In the genomic region with DNA sequence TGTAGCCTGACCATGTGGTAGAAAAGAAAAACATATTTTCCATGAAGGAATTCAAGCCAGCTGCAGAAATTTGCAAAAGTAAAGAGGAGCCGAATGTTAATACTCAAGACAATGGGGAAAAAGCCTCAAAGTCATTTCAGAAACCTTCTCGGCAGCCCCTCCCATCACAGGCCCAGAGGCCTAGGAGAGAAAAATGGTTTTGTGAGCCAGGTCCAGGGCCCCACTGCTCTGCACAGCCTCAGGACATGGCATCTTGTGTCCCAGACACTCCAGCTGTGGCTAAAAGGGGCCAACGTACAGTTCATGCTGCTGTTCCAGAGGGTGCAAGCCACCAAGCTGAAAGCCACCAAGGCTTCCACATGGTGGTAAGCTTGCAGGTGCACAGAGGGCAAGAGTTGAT, we compare ENCODE assay signal across 29 cellular contexts.
"Had no signal": no experiment of that assay in that cellular context is flagged by ENCODE, and none has a peak within 500 bp of the region (broad histone marks: within the 10 kb centered on the region; RNA-seq: fewer than 3 reads in every experiment).

No MANE protein-coding gene starts in this region.

- ATAC-seq: stimulated activated effector memory CD8-positive, alpha-beta T cell treated with anti-CD3 and anti-CD28 coated beads, Interleukin-12 subunit alpha, Interleukin-12 subunit beta, amount 100 ng/mL, for 72 hours; stimulated activated memory B cell treated with anti-CD40 and anti-IgM and Interleukin-4, amounts not matched to agents 10 μg/mL and 1 μg/mL and 100 μg/mL, for 72 hours; stimulated activated naive B cell treated with anti-CD40 and anti-IgM and Interleukin-4, amounts not matched to agents 10 μg/mL and 1 μg/mL and 100 μg/mL, for 72 hours; stimulated activated naive CD8-positive, alpha-beta T cell treated with anti-CD3 and anti-CD28 coated beads, Interleukin-15, amount 100 ng/mL, for 72 hours; stimulated activated naive CD8-positive, alpha-beta T cell treated with anti-CD3 and anti-CD28 coated beads, Interleukin-15, Interleukin-2, amounts not matched to agents 100 U/mL and 50 U/mL, for 24 hours; upper lobe of right lung had no signal

- H3K27ac ChIP-seq: stomach, suprapubic skin, testis, thoracic aorta, thyroid gland, tibial artery, tibial nerve, transverse colon, upper lobe of left lung, upper lobe of right lung, uterus, vagina had no signal

- H3K36me3 Mint-ChIP-seq: stimulated activated effector memory CD8-positive, alpha-beta T cell treated with anti-CD3 and anti-CD28 coated beads, Interleukin-12 subunit alpha, Interleukin-12 subunit beta, amount 100 ng/mL, for 72 hours; stimulated activated memory B cell treated with anti-CD40 and anti-IgM and Interleukin-4, amounts not matched to agents 10 μg/mL and 1 μg/mL and 100 μg/mL, for 72 hours; stimulated activated naive B cell treated with anti-CD40 and anti-IgM and Interleukin-4, amounts not matched to agents 10 μg/mL and 1 μg/mL and 100 μg/mL, for 72 hours; type B pancreatic cell had no signal

- H3K36me3 ChIP-seq: stomach, suprapubic skin, thoracic aorta, thyroid gland, tibial artery, tibial nerve, transverse colon, upper lobe of left lung, upper lobe of right lung, uterus, vagina had no signal

- H3K27me3 ChIP-seq: stomach, suprapubic skin, testis, thyroid gland, tibial artery, tibial nerve, transverse colon, upper lobe of left lung, upper lobe of right lung, uterus, vagina had no signal

- H3K4me3 Mint-ChIP-seq: stimulated activated effector memory CD8-positive, alpha-beta T cell treated with anti-CD3 and anti-CD28 coated beads, Interleukin-12 subunit alpha, Interleukin-12 subunit beta, amount 100 ng/mL, for 72 hours; stimulated activated memory B cell treated with anti-CD40 and anti-IgM and Interleukin-4, amounts not matched to agents 10 μg/mL and 1 μg/mL and 100 μg/mL, for 72 hours; stimulated activated naive B cell treated with anti-CD40 and anti-IgM and Interleukin-4, amounts not matched to agents 10 μg/mL and 1 μg/mL and 100 μg/mL, for 72 hours; stimulated activated naive CD8-positive, alpha-beta T cell treated with anti-CD3 and anti-CD28 coated beads, Interleukin-15, amount 100 ng/mL, for 72 hours; stimulated activated naive CD8-positive, alpha-beta T cell treated with anti-CD3 and anti-CD28 coated beads, Interleukin-15, Interleukin-2, amounts not matched to agents 100 ng/mL and 50 ng/mL, for 24 hours; type B pancreatic cell had no signal

- H3K27ac Mint-ChIP-seq: stimulated activated effector memory CD8-positive, alpha-beta T cell treated with anti-CD3 and anti-CD28 coated beads, Interleukin-12 subunit alpha, Interleukin-12 subunit beta, amount 100 ng/mL, for 72 hours; stimulated activated memory B cell treated with anti-CD40 and anti-IgM and Interleukin-4, amounts not matched to agents 10 μg/mL and 1 μg/mL and 100 μg/mL, for 72 hours; stimulated activated naive B cell treated with anti-CD40 and anti-IgM and Interleukin-4, amounts not matched to agents 10 μg/mL and 1 μg/mL and 100 μg/mL, for 72 hours; stimulated activated naive CD8-positive, alpha-beta T cell treated with anti-CD3 and anti-CD28 coated beads, Interleukin-15, amount 100 ng/mL, for 72 hours; stimulated activated naive CD8-positive, alpha-beta T cell treated with anti-CD3 and anti-CD28 coated beads, Interleukin-15, Interleukin-2, amounts not matched to agents 100 ng/mL and 50 ng/mL, for 24 hours; type B pancreatic cell had no signal

- H3K27me3 Mint-ChIP-seq: type B pancreatic cell had no signal

- H3K4me3 ChIP-seq: stomach, suprapubic skin, testis, thoracic aorta, thyroid gland, tibial artery, tibial nerve, transverse colon, upper lobe of left lung, upper lobe of right lung, uterus, vagina had no signal

- H3K4me1 ChIP-seq: stomach, suprapubic skin, testis, thyroid gland, tibial artery, tibial nerve, transverse colon, upper lobe of left lung, upper lobe of right lung, uterus, vagina had no signal

- H3K9me3 ChIP-seq: suprapubic skin, testis, thoracic aorta, thyroid gland, tibial artery, tibial nerve, transverse colon, upper lobe of left lung, upper lobe of right lung, uterus, vagina had no signal

- FAIRE-seq: urothelium cell line had no signal

- H3K9me3 Mint-ChIP-seq: type B pancreatic cell had no signal

- DNase-seq: stimulated activated CD4-positive, alpha-beta T cell treated with anti-CD3 and anti-CD28 coated beads, Interleukin-2, amount 100 ng/mL, for 48 hours; stimulated activated CD4-positive, alpha-beta T cell treated with anti-CD3 and anti-CD28 coated beads, Interleukin-4, amount 100 ng/mL, for 1 hour; stimulated activated CD4-positive, alpha-beta T cell treated with anti-CD3 and anti-CD28 coated beads, Interleukin-4, amount 100 ng/mL, for 24 hours; stimulated activated CD4-positive, alpha-beta T cell treated with anti-CD3 and anti-CD28 coated beads, Interleukin-4, amount 100 ng/mL, for 4 hours; stimulated activated CD8-positive, alpha-beta memory T cell treated with anti-CD3 and anti-CD28 coated beads, Interleukin-4, amount 100 ng/mL, for 48 hours; stimulated activated naive B cell treated with anti-CD40 and anti-IgM and Interleukin-4, amounts not matched to agents 10 μg/mL and 1 μg/mL and 100 μg/mL, for 72 hours; stimulated activated naive CD4-positive, alpha-beta T cell; stimulated activated naive CD4-positive, alpha-beta T cell treated with Interleukin-2 at 50 U/mL for 16 hours; stimulated activated naive CD8-positive, alpha-beta T cell treated with anti-CD3 and anti-CD28 coated beads, Interleukin-15, amount 100 ng/mL, for 72 hours; stimulated activated naive CD8-positive, alpha-beta T cell treated with anti-CD3 and anti-CD28 coated beads, Interleukin-15, Interleukin-2, amounts not matched to agents 100 U/mL and 50 U/mL, for 24 hours; stomach; substantia nigra; testis; thyroid gland; tibial artery; transverse colon; trophoblast cell; upper lobe of left lung; upper lobe of right lung; uterus had no signal

- H3K4me1 Mint-ChIP-seq: stimulated activated effector memory CD8-positive, alpha-beta T cell treated with anti-CD3 and anti-CD28 coated beads, Interleukin-12 subunit alpha, Interleukin-12 subunit beta, amount 100 ng/mL, for 72 hours; stimulated activated memory B cell treated with anti-CD40 and anti-IgM and Interleukin-4, amounts not matched to agents 10 μg/mL and 1 μg/mL and 100 μg/mL, for 72 hours; stimulated activated naive B cell treated with anti-CD40 and anti-IgM and Interleukin-4, amounts not matched to agents 10 μg/mL and 1 μg/mL and 100 μg/mL, for 72 hours had no signal
